ENCODE assay signal across 8 cellular contexts in genomic region chr6:7052441-7052936, GRCh38. TPM values are rescaled to one million over a fixed set of nuclear protein-coding genes. Genes with fewer than 3 reads are reported as not detected.
DNase-seq lines count a peak whose midpoint lies in the region; ATAC-seq and TF ChIP-seq lines count a peak whose summit lies in the region.

No MANE protein-coding gene starts in this region.

- peak overlapping the region; percentile 63 for H3K4me2 ChIP-seq in PC-9

- H3K4me1 ChIP-seq in PC-9 (replicated peaks; ENCODE audit: insufficient read depth): peaks cover 18% of the 10 kb centered on the region

- H3K79me2 ChIP-seq in PC-9 (ENCODE audit: low read depth): no peaks in the 10 kb centered on the region

- BruUV-seq in PC-9 (replicated peaks; lab: Mats Ljungman, UMichigan): no TSS peak

- TF ChIP-seq CTCF in PC-9 (conservative IDR thresholded peaks at IDR 0.05) (no peak), choroid plexus epithelial cell (conservative IDR thresholded peaks at IDR 0.05; ENCODE audit: low read depth, low read length) (no peak)

- DNase-seq in Right ventricle myocardium inferior (ENCODE audit: missing footprints) (no peak), cardiac septum (ENCODE audit: low spot score) (no peak), PC-9 (peak; percentile 38 to 50), choroid plexus epithelial cell (ENCODE audit: low read depth) (peak; percentile 89), kidney glomerular epithelial cell (lab: John Stamatoyannopoulos, UW) (peak; percentile 41)
- DNase-seq in effector CD4-positive, alpha-beta T cell: no peak

- H3K9me3 ChIP-seq in PC-9 (ENCODE audit: insufficient read depth, low read depth): no peaks in the 10 kb centered on the region

- no peaks in the 10 kb centered on the region for H3K36me3 ChIP-seq in PC-9 (ENCODE audit: low read depth)

- no peaks in the 10 kb centered on the region for H3K9me2 ChIP-seq in PC-9 (ENCODE audit: insufficient read depth)

- H3K27me3 ChIP-seq in PC-9 (ENCODE audit: insufficient read depth, low read depth): no peaks in the 10 kb centered on the region

- ATAC-seq in Right ventricle myocardium inferior: peak; percentile 75
- ATAC-seq in HG02678 (IDR thresholded peaks at IDR 0.05; ENCODE audit: unreplicated experiment): no peak

- POLR2A ChIA-PET in PC-9 (lab: Charles Lee; ENCODE audit: unreplicated experiment): interaction anchor here (0.6 to 1.2 kb wide), 4 partner anchors 15 to 185 kb away, joined by 4 to 5 read pairs (median 5); no protein-coding TSS in a partner anchor

- intact Hi-C loops in Right ventricle myocardium inferior (cut with DNase I): loop anchor here (5.0 kb wide), 1 partner anchor 55 kb away; the partner anchor contains the start of gene RREB1
- intact Hi-C loops in cardiac septum (cut with DNase I): no loop called here
- intact Hi-C loops in PC-9 (cut with micrococcal nuclease; ENCODE audit: unreplicated experiment): loop anchor here (5.0 to 10.0 kb wide), 4 partner anchors 230 to 375 kb away; no protein-coding TSS in a partner anchor

- CTCF ChIA-PET in PC-9 (lab: Charles Lee): interaction anchor here (0.6 to 1.3 kb wide), 3 partner anchors 57 to 328 kb away, joined by 3 read pairs; no protein-coding TSS in a partner anchor

- H3K4me3 ChIP-seq in PC-9 (peak overlapping the region; percentile 67), choroid plexus epithelial cell (ENCODE audit: low read depth, low read length) (peak overlapping the region; percentile 60), skin epidermis (peak overlapping the region; percentile 36 to 66 (median 56))

- 0 out of 2 replicates have a peak overlapping the region, but pooled peaks have one; percentile 12 for H3K27ac ChIP-seq in PC-9
- peak overlapping the region; percentile 77 to 97 (median 93) for H3K27ac ChIP-seq in skin epidermis

- no peaks in the 10 kb centered on the region for H4K20me1 ChIP-seq in PC-9 (ENCODE audit: insufficient read depth)

- H3F3A ChIP-seq in PC-9 (ENCODE audit: insufficient read depth, low read depth): peaks cover 23% of the 10 kb centered on the region

- no peak overlapping the region for H2AFZ ChIP-seq in PC-9

RNA-seq across cellular contexts. Expression of gene RREB1, which starts 55.3 kb away (rescaled TPM):
- 34.2 TPM for total RNA-seq in Right ventricle myocardium inferior
- total RNA-seq in cardiac septum: 27.8 TPM
- 29.2 and 38.4 TPM in 2 replicates for total RNA-seq in PC-9 (2021)

Comparison
In these comparisons a context has a peak if more than half of its experiments do, and no peak if none do; other contexts are left out.
1. DNase-seq: peak in PC-9 (2 of 2), choroid plexus epithelial cell (single experiment) and kidney glomerular epithelial cell (single experiment); none in Right ventricle myocardium inferior (single experiment), cardiac septum (single experiment) and effector CD4-positive, alpha-beta T cell (single experiment).
2. Peak in every context shown above with its lines, with median percentiles within 50 percentile points of each other: H3K4me3 ChIP-seq.